Comparison of ENCODE assay signal across 8 cellular contexts in genomic region chr7:157318015-157318706, GRCh38. TPM values are rescaled to one million over a fixed set of nuclear protein-coding genes. Genes with fewer than 3 reads are reported as not detected.
A peak's percentile ranks its signal among the peaks of the same experiment; 100 is the strongest.
DNase-seq lines count a peak whose midpoint lies in the region; ATAC-seq, FAIRE-seq and TF ChIP-seq lines count a peak whose summit lies in the region.

No MANE protein-coding gene starts in this region.

- TF ChIP-seq CTCF in AG10803 (conservative IDR thresholded peaks at IDR 0.05; ENCODE audit: low read length), result no peak
- TF ChIP-seq CTCF in astrocyte (IDR thresholded peaks at IDR 0.05; ENCODE audit: insufficient read depth, low read depth, low read length), result no peak
- no peak for TF ChIP-seq CTCF in prostate gland (IDR thresholded peaks at IDR 0.05)
- TF ChIP-seq CTCF in MM.1S (IDR thresholded peaks at IDR 0.05; ENCODE audit: low read length), result no peak

- peak overlapping the region; percentile 77 for H3K27ac Mint-ChIP-seq in astrocyte (ENCODE audit: unreplicated experiment)

- no peaks in the 10 kb centered on the region for H3K9me3 ChIP-seq in astrocyte (ENCODE audit: insufficient read depth, low read depth, low read length)
- H3K9me3 ChIP-seq in prostate gland, result no peaks in the 10 kb centered on the region
- H3K9me3 ChIP-seq in MM.1S (replicated peaks; ENCODE audit: insufficient read depth, low read length), result no peaks in the 10 kb centered on the region

- H3K9ac ChIP-seq in astrocyte (ENCODE audit: low read length) (peak overlapping the region; percentile 60), MM.1S (ENCODE audit: low read length) (no peak overlapping the region)

- H3K36me3 Mint-ChIP-seq in astrocyte (ENCODE audit: low read depth, unreplicated experiment), result no peaks in the 10 kb centered on the region

- H2AFZ ChIP-seq in astrocyte (ENCODE audit: low read depth, low read length), result peak overlapping the region; percentile 60
- no peak overlapping the region for H2AFZ ChIP-seq in MM.1S (ENCODE audit: low read length)

- no peak overlapping the region for H3K4me3 Mint-ChIP-seq in astrocyte (ENCODE audit: unreplicated experiment)

- TF ChIP-seq POLR2A in prostate gland (IDR thresholded peaks at IDR 0.05), result peak; percentile 29

- WGBS in prostate gland, result 38% methylated on average over 14 of the region's 14 CpGs

- no peaks in the 10 kb centered on the region for H3K9me3 Mint-ChIP-seq in astrocyte (ENCODE audit: unreplicated experiment)

- H3K27me3 Mint-ChIP-seq in astrocyte (ENCODE audit: low read depth, unreplicated experiment), result no peaks in the 10 kb centered on the region

- no peaks in the 10 kb centered on the region for H3K36me3 ChIP-seq in astrocyte (ENCODE audit: insufficient read depth, low read length)
- no peaks in the 10 kb centered on the region for H3K36me3 ChIP-seq in prostate gland
- H3K36me3 ChIP-seq in MM.1S (replicated peaks; ENCODE audit: insufficient read depth, low read length), result no peaks in the 10 kb centered on the region

- H3K79me2 ChIP-seq in astrocyte (ENCODE audit: insufficient read depth, low read length) (no peaks in the 10 kb centered on the region), MM.1S (ENCODE audit: low read length) (no peaks in the 10 kb centered on the region)

- no peaks in the 10 kb centered on the region for H3F3A ChIP-seq in MM.1S (ENCODE audit: insufficient read depth, low read length)

- peaks cover 7% of the 10 kb centered on the region for H3K4me1 ChIP-seq in astrocyte (ENCODE audit: insufficient read depth, low read length)
- H3K4me1 ChIP-seq in prostate gland (replicated peaks), result no peaks in the 10 kb centered on the region
- H3K4me1 ChIP-seq in MM.1S (ENCODE audit: low read length), result no peaks in the 10 kb centered on the region

- H3K9me2 ChIP-seq in MM.1S (replicated peaks; ENCODE audit: insufficient read depth, low read length), result no peaks in the 10 kb centered on the region

- intact Hi-C loops in prostate gland (cut with DNase I), result no loop called here

- no peak overlapping the region for H3K4me3 ChIP-seq in AG10803 (ENCODE audit: low read length)
- no peak overlapping the region for H3K4me3 ChIP-seq in astrocyte (ENCODE audit: insufficient read depth, low read depth, low read length)
- no peak overlapping the region for H3K4me3 ChIP-seq in prostate gland
- H3K4me3 ChIP-seq in MM.1S (ENCODE audit: low read length), result no peak overlapping the region

- FAIRE-seq in astrocyte (lab: Jason Lieb, UNC), result no peak

- peaks cover 8% of the 10 kb centered on the region for H3K4me1 Mint-ChIP-seq in astrocyte (ENCODE audit: low read depth, unreplicated experiment)

- peak; percentile 29 for DNase-seq in AG10803 (ENCODE audit: low read depth)
- peak; percentile 45 for DNase-seq in astrocyte (ENCODE audit: low read depth)
- DNase-seq in prostate gland (ENCODE audit: low spot score), result peak; percentile 47
- no peak for DNase-seq in iPS-NIHi11 (ENCODE audit: low spot score)
- no peak for DNase-seq in MM.1S
- DNase-seq in LoVo (ENCODE audit: low spot score), result no peak

- H3K4me2 ChIP-seq in astrocyte (ENCODE audit: low read length) (peak overlapping the region; percentile 51), MM.1S (ENCODE audit: low read depth, low read length) (no peak overlapping the region)

- peak overlapping the region; percentile 52 for H3K27ac ChIP-seq in astrocyte (ENCODE audit: low read depth, low read length)
- peak overlapping the region; percentile 23 to 52 for H3K27ac ChIP-seq in prostate gland
- H3K27ac ChIP-seq in MM.1S (ENCODE audit: low read length), result no peak overlapping the region

- ATAC-seq in GM19395 (IDR thresholded peaks at IDR 0.05; ENCODE audit: unreplicated experiment), result peak; percentile 84
- peak; percentile 77 for ATAC-seq in HG03565 (IDR thresholded peaks at IDR 0.05; ENCODE audit: unreplicated experiment)

- H3K27me3 ChIP-seq in astrocyte (ENCODE audit: insufficient read depth, low read length) (no peaks in the 10 kb centered on the region), prostate gland (replicated peaks; ENCODE audit: insufficient read depth) (no peaks in the 10 kb centered on the region), MM.1S (replicated peaks; ENCODE audit: insufficient read depth, low read length) (no peaks in the 10 kb centered on the region)

- no peaks in the 10 kb centered on the region for H4K20me1 ChIP-seq in astrocyte (ENCODE audit: insufficient read depth, low read length)
- no peaks in the 10 kb centered on the region for H4K20me1 ChIP-seq in MM.1S (ENCODE audit: insufficient read depth, low read length)

RNA-seq across cellular contexts. Expression of gene DNAJB6, which starts 18.6 kb away (rescaled TPM):
- 158 and 179 TPM in 2 replicates for total RNA-seq in astrocyte
- 100 to 1,000 TPM in 1 of 2 donors, 10 to 100 TPM in 1; 68.3 to 199 TPM for total RNA-seq in prostate gland

Comparison
In these comparisons a context has a peak if more than half of its experiments do, and no peak if none do; other contexts are left out.
1. DNase-seq: peak in AG10803 (single experiment), astrocyte (single experiment) and prostate gland (single experiment); none in iPS-NIHi11 (single experiment), MM.1S (single experiment) and LoVo (single experiment).